In the genomic region with DNA sequence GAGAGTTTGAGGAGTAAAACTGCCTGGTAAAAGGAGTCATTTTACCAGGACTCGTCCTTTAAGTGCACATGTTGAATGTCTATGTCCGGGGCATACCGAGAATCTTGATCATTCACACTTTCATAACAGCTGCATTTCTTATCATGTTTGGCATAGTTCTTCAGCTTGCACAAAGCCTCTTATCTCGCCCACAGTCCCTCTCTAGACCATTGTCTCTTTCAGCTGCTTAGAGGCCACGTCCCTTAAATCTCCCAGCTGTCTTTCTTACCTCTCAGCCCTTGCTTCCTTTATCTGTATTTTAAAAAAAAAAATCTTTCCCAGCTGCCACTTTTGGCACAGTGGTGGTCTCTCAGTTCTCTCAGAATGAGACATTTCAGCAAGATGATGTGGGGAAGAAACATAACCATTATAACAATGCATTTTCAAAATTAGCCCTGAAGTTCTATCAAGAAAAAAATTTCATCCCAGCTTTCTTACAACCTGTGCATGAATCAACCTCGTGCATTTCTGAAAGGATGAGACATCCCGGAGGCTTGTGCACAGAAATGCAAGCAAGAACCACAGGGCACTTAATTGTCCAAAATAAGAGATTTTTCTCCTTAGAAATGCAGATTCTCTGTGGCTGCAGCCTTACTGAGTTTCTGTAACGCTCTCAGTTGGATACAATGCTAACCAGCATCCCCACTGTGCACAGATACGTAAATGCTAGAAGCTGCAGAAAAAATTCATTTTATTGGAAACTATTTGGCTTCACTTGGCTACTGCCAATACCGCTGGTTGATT, we compare ENCODE assay signal across 17 cellular contexts. TPM values are rescaled to one million over a fixed set of nuclear protein-coding genes. Genes with fewer than 3 reads are reported as not detected.
DNase-seq lines count a peak whose midpoint lies in the region; ATAC-seq and TF ChIP-seq lines count a peak whose summit lies in the region.
"Had no signal": no experiment of that assay in that cellular context is flagged by ENCODE, and none has a peak within 500 bp of the region (broad histone marks: within the 10 kb centered on the region; RNA-seq: fewer than 3 reads in every experiment).

No MANE protein-coding gene starts in this region.

- no peak for TF ChIP-seq EP300 in transverse colon (IDR thresholded peaks at IDR 0.05; ENCODE audit: low read depth)

- no peaks in the 10 kb centered on the region for H3K9me3 ChIP-seq in SJCRH30 (replicated peaks)
- H3K9me3 ChIP-seq in transverse colon, result no peaks in the 10 kb centered on the region
- H3K9me3 ChIP-seq: body of pancreas, left lung had no signal

- H3K4me1 ChIP-seq in SJCRH30 (peaks cover 10% of the 10 kb centered on the region), transverse colon (no peaks in the 10 kb centered on the region)
- H3K4me1 ChIP-seq: body of pancreas had no signal

- H3K4me3 ChIP-seq in SJCRH30 (peak overlapping the region; percentile 6; the same call in 1 of the 2 replicates), skeletal muscle cell (ENCODE audit: low read depth, low read length) (no peak overlapping the region), transverse colon (no peak overlapping the region)
- H3K4me3 ChIP-seq: body of pancreas, left lung, skin epidermis had no signal

- H3K4me1 Mint-ChIP-seq in HFFc6 (ENCODE audit: low read depth), result peaks cover 10% of the 10 kb centered on the region
- H3K4me1 Mint-ChIP-seq: activated T-helper 17 cell treated with anti-CD3 and anti-CD28 coated beads, Interleukin-2, amount 50 U/mL, for 72 hours; CD8-positive, alpha-beta memory T cell; natural killer cell had no signal

- peaks cover 7% of the 10 kb centered on the region; the same call in 1 of the 2 replicates for H3K36me3 Mint-ChIP-seq in HFFc6 (ENCODE audit: low read depth)
- H3K36me3 Mint-ChIP-seq: CD8-positive, alpha-beta memory T cell; natural killer cell had no signal

- H3K36me3 ChIP-seq in SJCRH30 (no peaks in the 10 kb centered on the region), transverse colon (no peaks in the 10 kb centered on the region)
- H3K36me3 ChIP-seq: left lung had no signal

- peak overlapping the region; percentile 33 for H3K4me3 Mint-ChIP-seq in HFFc6
- H3K4me3 Mint-ChIP-seq: activated T-helper 17 cell treated with anti-CD3 and anti-CD28 coated beads, Interleukin-2, amount 50 U/mL, for 72 hours; CD8-positive, alpha-beta memory T cell; natural killer cell had no signal

- H3K27ac Mint-ChIP-seq in HFFc6, result 0 out of 2 replicates have a peak overlapping the region, but pooled peaks have one; percentile 3
- H3K27ac Mint-ChIP-seq: activated T-helper 17 cell treated with anti-CD3 and anti-CD28 coated beads, Interleukin-2, amount 50 U/mL, for 72 hours; CD8-positive, alpha-beta memory T cell; natural killer cell had no signal

- peak overlapping the region; percentile 66 for H3K27ac ChIP-seq in SJCRH30
- no peak overlapping the region for H3K27ac ChIP-seq in transverse colon
- H3K27ac ChIP-seq: body of pancreas, left lung, RWPE1, skin epidermis had no signal

- in situ Hi-C loops in transverse colon (cut with MboI; ENCODE audit: low pct_ligation_motif_present in 1 of 4, low pct_unique_long_range_greater_than_20kb in 1 of 4, low sequenced_read_pairs in 3 of 4), result no loop called here

- H3K27me3 ChIP-seq in SJCRH30, result no peaks in the 10 kb centered on the region
- no peaks in the 10 kb centered on the region for H3K27me3 ChIP-seq in transverse colon
- H3K27me3 ChIP-seq: body of pancreas, left lung had no signal

- DNase-seq in HFFc6, result peak; percentile 31
- peak; percentile 49 to 78 for DNase-seq in SJCRH30
- peak; percentile 14 for DNase-seq in fibroblast of peridontal ligament (ENCODE audit: extremely low read depth)
- DNase-seq in skeletal muscle cell (ENCODE audit: low read depth), result peak; percentile 51
- no peak for DNase-seq in transverse colon
- no peak for DNase-seq in sciatic nerve (ENCODE audit: low spot score)
- DNase-seq: body of pancreas; CD8-positive, alpha-beta memory T cell; left lung; natural killer cell; NCI-H1417 treated with DMSO at 0.1 percent for 48 hours; NCI-H526 treated with DMSO at 0.1 percent for 48 hours had no signal

- TF ChIP-seq CTCF in HFFc6 (IDR thresholded peaks at IDR 0.05) (no peak), transverse colon (IDR thresholded peaks at IDR 0.05) (no peak)

- H3K27me3 Mint-ChIP-seq in HFFc6 (ENCODE audit: insufficient read depth), result no peaks in the 10 kb centered on the region; the same call in 1 of the 2 replicates
- H3K27me3 Mint-ChIP-seq: activated T-helper 17 cell treated with anti-CD3 and anti-CD28 coated beads, Interleukin-2, amount 50 U/mL, for 72 hours had no signal

- TF ChIP-seq POLR2A in transverse colon (IDR thresholded peaks at IDR 0.05), result no peak

- intact Hi-C loops in transverse colon (cut with DNase I; ENCODE audit: low total_unique reads) (no loop called here), sciatic nerve (cut with DNase I) (no loop called here)

- WGBS in transverse colon (ENCODE audit: low coverage in 1 of 2), 2 donors, result 45 to 49% methylated on average over 8 to 10 of the region's 10 CpGs

- ATAC-seq in HG03354 (IDR thresholded peaks at IDR 0.05; ENCODE audit: poor library complexity, severe bottlenecking, unreplicated experiment), result no peak
- ATAC-seq in sciatic nerve, result no peak
- ATAC-seq: activated T-helper 17 cell treated with anti-CD3 and anti-CD28 coated beads, Interleukin-2, amount 50 U/mL, for 72 hours; body of pancreas; left lung; natural killer cell had no signal

- H3K9me3 Mint-ChIP-seq in HFFc6, result no peaks in the 10 kb centered on the region
- H3K9me3 Mint-ChIP-seq: activated T-helper 17 cell treated with anti-CD3 and anti-CD28 coated beads, Interleukin-2, amount 50 U/mL, for 72 hours; natural killer cell had no signal

RNA-seq across cellular contexts. Expression of a gene that starts 24.2 kb away (rescaled TPM):
- 10 to 100 TPM; 24.1 to 35.9 (median 33.3) TPM for total RNA-seq in HFFc6 (2021; fragmentation: NEBNext Ultra II Directional; extraction: Animal tissue kit (Norgen Biotek cat#: 25700))
- total RNA-seq in SJCRH30 (2014; rRNA removed; shearing (Covaris generic)), result 29.3 and 32.2 TPM in 2 replicates
- 10 to 100 TPM in 1 of 4 donors, 1 to 10 TPM in 1, not detected in 2; 4.8 to 10.2 TPM for total RNA-seq in transverse colon
- 3.1 TPM for total RNA-seq in sciatic nerve
- total RNA-seq: activated T-helper 17 cell treated with anti-CD3 and anti-CD28 coated beads, Interleukin-2, amount 50 U/mL, for 72 hours; CD8-positive, alpha-beta memory T cell; natural killer cell; T-helper 2 cell treated with Interferon-gamma antibody and Interleukin-4, amounts not matched to agents 100 ng/mL and 5 ng/mL, for 36 hours had no signal

Comparison
In these comparisons a context has a peak if more than half of its experiments do, and no peak if none do; other contexts are left out.
1. DNase-seq: peak in HFFc6 (single experiment), SJCRH30 (2 of 2), fibroblast of peridontal ligament (single experiment) and skeletal muscle cell (single experiment); none in transverse colon (single experiment) and sciatic nerve (single experiment).